8 cellular contexts compared by ENCODE assay signal in genomic region chr1:98794196-98794886, GRCh38.
A peak's percentile ranks its signal among the peaks of the same experiment; 100 is the strongest.
DNase-seq lines count a peak whose midpoint lies in the region; ATAC-seq and TF ChIP-seq lines count a peak whose summit lies in the region.

No MANE protein-coding gene starts in this region.

- no peak overlapping the region for H3K4me2 ChIP-seq in mesenchymal stem cell (ENCODE audit: low read length, poor library complexity, severe bottlenecking)

- no peak overlapping the region for H3K18ac ChIP-seq in mesenchymal stem cell (ENCODE audit: low read depth in 1 of 2, low read length in 2 of 2)

- no peak overlapping the region for H2AK5ac ChIP-seq in mesenchymal stem cell (ENCODE audit: low read length, severe bottlenecking)

- peak; percentile 76 for TF ChIP-seq CTCF in CD4-positive, alpha-beta T cell (IDR thresholded peaks at IDR 0.05)
- peak; percentile 29 to 78 (median 66) for TF ChIP-seq CTCF in dorsolateral prefrontal cortex (IDR thresholded peaks at IDR 0.05 in 54 of 56, conservative IDR thresholded peaks at IDR 0.05 in 2 of 56; ENCODE audit: low read depth in 1 of 56, partially characterized antibody in 56 of 56)

- H3K4me3 ChIP-seq in dorsolateral prefrontal cortex = no peak overlapping the region
- no peak overlapping the region for H3K4me3 ChIP-seq in mesenchymal stem cell (ENCODE audit: insufficient read depth in 1 of 2, low read depth in 1 of 2, low read length in 2 of 2)

- no peak overlapping the region for H3K27ac Mint-ChIP-seq in CD4-positive, alpha-beta T cell

- peak; percentile 25 to 55 (median 31) for DNase-seq in CD4-positive, alpha-beta T cell
- DNase-seq in NCI-H2196 treated with DMSO at 0.1 percent for 48 hours (lab: John Stamatoyannopoulos, UW; ENCODE audit: unreplicated experiment) = peak; percentile 5
- peak; percentile 32 for DNase-seq in activated CD4-positive, CD25-positive, alpha-beta regulatory T cell treated with anti-CD3 and anti-CD28 coated beads, Interleukin-2, amount 50 U/mL, for 72 hours
- peak in 2 of 10 donors; percentile 36 to 52 for DNase-seq in dorsolateral prefrontal cortex
- DNase-seq in mesenchymal stem cell = peak; percentile 71
- peak; percentile 18 for DNase-seq in stimulated activated naive CD8-positive, alpha-beta T cell treated with anti-CD3 and anti-CD28 coated beads, Interleukin-15, Interleukin-2, amounts not matched to agents 100 U/mL and 50 U/mL, for 24 hours

- WGBS in mesenchymal stem cell = 56% methylated on average over 3 of the region's 3 CpGs

- CTCF ChIA-PET in CD4-positive, alpha-beta T cell (lab: Charles Lee) = interaction anchor here (0.7 to 2.6 kb wide), 12 partner anchors 15 to 891 kb away, joined by 3 to 12 read pairs (median 3); no protein-coding TSS in a partner anchor

- peaks cover 35% of the 10 kb centered on the region for H3K4me1 Mint-ChIP-seq in CD4-positive, alpha-beta T cell (ENCODE audit: low read depth)

- no peak overlapping the region for H3K27ac ChIP-seq in CD4-positive, alpha-beta T cell (ENCODE audit: low read depth, low read length)
- H3K27ac ChIP-seq in dorsolateral prefrontal cortex (no peak overlapping the region), mesenchymal stem cell (ENCODE audit: low read length, poor library complexity, severe bottlenecking) (no peak overlapping the region)

- no peak overlapping the region for H2AFZ ChIP-seq in mesenchymal stem cell (ENCODE audit: low read depth, low read length)

- no peak overlapping the region for H4K8ac ChIP-seq in mesenchymal stem cell (ENCODE audit: low read length)

- no peak overlapping the region for H3K14ac ChIP-seq in mesenchymal stem cell (ENCODE audit: low read length in 2 of 2)

- H3K4ac ChIP-seq in mesenchymal stem cell (ENCODE audit: low read depth in 1 of 2, low read length in 2 of 2) = no peak overlapping the region

- no peak overlapping the region for H2BK5ac ChIP-seq in mesenchymal stem cell (ENCODE audit: low read depth, low read length, poor library complexity, severe bottlenecking)

- H2BK12ac ChIP-seq in mesenchymal stem cell (ENCODE audit: low read length in 2 of 2) = no peak overlapping the region

- no peaks in the 10 kb centered on the region for H3K27me3 ChIP-seq in CD4-positive, alpha-beta T cell (ENCODE audit: control insufficient read depth, insufficient read depth, low read length)
- peaks cover 0 to under 1% (median 0%) of the 10 kb centered on the region in 45 donors for H3K27me3 ChIP-seq in dorsolateral prefrontal cortex
- H3K27me3 ChIP-seq in mesenchymal stem cell (ENCODE audit: control insufficient read depth in 1 of 2, insufficient read depth in 1 of 2, low read length in 2 of 2) = no peaks in the 10 kb centered on the region

- POLR2A ChIA-PET in CD4-positive, alpha-beta T cell (lab: Charles Lee) = interaction anchor here (0.5 to 5.3 kb wide), 3 partner anchors 27 to 264 kb away, joined by 3 to 31 read pairs (median 3); no protein-coding TSS in a partner anchor

- H4K91ac ChIP-seq in mesenchymal stem cell (ENCODE audit: low read length) = no peak overlapping the region

- no peaks in the 10 kb centered on the region for H3K36me3 Mint-ChIP-seq in CD4-positive, alpha-beta T cell (ENCODE audit: low read depth)

- no peak overlapping the region for H3K23ac ChIP-seq in mesenchymal stem cell (ENCODE audit: low read length in 2 of 2)

- no peak overlapping the region for H2BK15ac ChIP-seq in mesenchymal stem cell (ENCODE audit: low read depth, poor library complexity, severe bottlenecking)

- peak; percentile 90 for ATAC-seq in CD4-positive, alpha-beta T cell (ENCODE audit: poor library complexity)
- peak; percentile 94 for ATAC-seq in GM18873 (IDR thresholded peaks at IDR 0.05; ENCODE audit: low FRiP score, unreplicated experiment)
- peak; percentile 89 for ATAC-seq in HG03064 (IDR thresholded peaks at IDR 0.05; ENCODE audit: low read depth, unreplicated experiment)
- ATAC-seq in stimulated activated naive CD8-positive, alpha-beta T cell treated with anti-CD3 and anti-CD28 coated beads, Interleukin-15, Interleukin-2, amounts not matched to agents 100 U/mL and 50 U/mL, for 24 hours = peak; percentile 90

- intact Hi-C loops in CD4-positive, alpha-beta T cell (cut with DNase I, micrococcal nuclease) = loop anchor here (2.0 to 10.0 kb wide), 6 partner anchors 144 to 912 kb away; partner anchors contain the start of gene PLPPR5 (in 2 of the 2)
- intact Hi-C loops in dorsolateral prefrontal cortex (cut with DNase I) = loop anchor here (10.0 kb wide), 1 partner anchor 690 kb away; no protein-coding TSS in a partner anchor

- no peaks in the 10 kb centered on the region for H3K9me3 ChIP-seq in CD4-positive, alpha-beta T cell (ENCODE audit: control insufficient read depth, low read length)
- no peaks in the 10 kb centered on the region for H3K9me3 ChIP-seq in mesenchymal stem cell (ENCODE audit: control insufficient read depth, low read length)

- H3K9me3 Mint-ChIP-seq in CD4-positive, alpha-beta T cell = no peaks in the 10 kb centered on the region

- no peak overlapping the region for H3K9ac ChIP-seq in mesenchymal stem cell (ENCODE audit: low read length)

- H3K79me1 ChIP-seq in mesenchymal stem cell (replicated peaks; ENCODE audit: low read length, poor library complexity, severe bottlenecking) = no peaks in the 10 kb centered on the region

- no peak overlapping the region for H2BK120ac ChIP-seq in mesenchymal stem cell (ENCODE audit: low read depth, low read length)

- H3K27me3 Mint-ChIP-seq in CD4-positive, alpha-beta T cell = no peaks in the 10 kb centered on the region

- H3K4me3 Mint-ChIP-seq in CD4-positive, alpha-beta T cell = no peak overlapping the region

- H3K36me3 ChIP-seq in mesenchymal stem cell (ENCODE audit: control insufficient read depth in 1 of 2, insufficient read depth in 2 of 2, low read depth in 1 of 2, low read length in 2 of 2) = no peaks in the 10 kb centered on the region

- H3K4me1 ChIP-seq in mesenchymal stem cell (ENCODE audit: control insufficient read depth, insufficient read depth, low read depth, low read length) = no peaks in the 10 kb centered on the region
